37 cellular contexts compared by ENCODE assay signal in genomic region chr1:201767339-201767738, GRCh38.
"Had no signal": no experiment of that assay in that cellular context is flagged by ENCODE, and none has a peak within 500 bp of the region (broad histone marks: within the 10 kb centered on the region; RNA-seq: fewer than 3 reads in every experiment).

No MANE protein-coding gene starts in this region.

- H3K27ac ChIP-seq: body of pancreas, breast epithelium had no signal

- H3K27me3 Mint-ChIP-seq: activated naive CD8-positive, alpha-beta T cell treated with anti-CD3 and anti-CD28 coated beads for 36 hours; activated T-helper 17 cell treated with anti-CD3 and anti-CD28 coated beads, Interleukin-2, amount 50 U/mL, for 72 hours had no signal

- H3K27ac Mint-ChIP-seq: activated B cell treated with CpG ODN at 0.5 μM for 24 hours; activated CD8-positive, alpha-beta T cell treated with anti-CD3 and anti-CD28 coated beads for 36 hours; activated naive CD8-positive, alpha-beta T cell treated with anti-CD3 and anti-CD28 coated beads for 36 hours; activated T-cell treated with anti-CD3 and anti-CD28 coated beads, Interleukin-2, amount 50 U/mL, for 72 hours; activated T-helper 17 cell treated with anti-CD3 and anti-CD28 coated beads, Interleukin-2, amount 50 U/mL, for 72 hours; T-helper 1 cell treated with Interleukin-12 subunit alpha and Interleukin-12 subunit beta and Interleukin-4 antibody, amounts not matched to agents 30 μg/mL and 1 μg/mL, for 36 hours; T-helper 2 cell treated with Interferon-gamma antibody and Interleukin-4, amounts not matched to agents 5 μg/mL and 100 μg/mL, for 36 hours had no signal

- H3K36me3 Mint-ChIP-seq: activated naive CD8-positive, alpha-beta T cell treated with anti-CD3 and anti-CD28 coated beads for 36 hours had no signal

- H3K4me3 ChIP-seq: body of pancreas, breast epithelium, Peyer's patch had no signal

- ATAC-seq: activated CD8-positive, alpha-beta T cell treated with anti-CD3 and anti-CD28 coated beads for 36 hours; activated T-cell treated with anti-CD3 and anti-CD28 coated beads, Interleukin-2, amount 50 U/mL, for 72 hours; activated T-helper 17 cell treated with anti-CD3 and anti-CD28 coated beads, Interleukin-2, amount 50 U/mL, for 72 hours; body of pancreas; PC-3 had no signal

- H3K27me3 ChIP-seq: body of pancreas, breast epithelium, Peyer's patch had no signal

- H3K4me1 Mint-ChIP-seq: activated B cell treated with CpG ODN at 0.5 μM for 24 hours; activated T-helper 17 cell treated with anti-CD3 and anti-CD28 coated beads, Interleukin-2, amount 50 U/mL, for 72 hours had no signal

- H3K36me3 ChIP-seq: breast epithelium, Peyer's patch had no signal

- H3K4me3 Mint-ChIP-seq: activated B cell treated with CpG ODN at 0.5 μM for 24 hours; activated CD8-positive, alpha-beta T cell treated with anti-CD3 and anti-CD28 coated beads for 36 hours; activated naive CD8-positive, alpha-beta T cell treated with anti-CD3 and anti-CD28 coated beads for 36 hours; activated T-cell treated with anti-CD3 and anti-CD28 coated beads, Interleukin-2, amount 50 U/mL, for 72 hours; activated T-helper 17 cell treated with anti-CD3 and anti-CD28 coated beads, Interleukin-2, amount 50 U/mL, for 72 hours; T-helper 1 cell treated with Interleukin-12 subunit alpha and Interleukin-12 subunit beta and Interleukin-4 antibody, amounts not matched to agents 30 μg/mL and 1 μg/mL, for 36 hours; T-helper 2 cell treated with Interferon-gamma antibody and Interleukin-4, amounts not matched to agents 5 μg/mL and 100 μg/mL, for 36 hours had no signal

- FAIRE-seq: astrocyte had no signal

- DNase-seq: activated B cell treated with CpG ODN at 0.5 μM for 24 hours; activated CD4-positive, alpha-beta T cell treated with anti-CD3 and anti-CD28 coated beads for 4 hours; activated CD4-positive, alpha-beta T cell treated with anti-CD3 and anti-CD28 coated beads, Interleukin-2, amount 50 U/mL, for 1 hour; activated CD4-positive, CD25-positive, alpha-beta regulatory T cell treated with anti-CD3 and anti-CD28 coated beads, Interleukin-2, amount 50 U/mL, for 72 hours; activated CD8-positive, alpha-beta T cell treated with anti-CD3 and anti-CD28 coated beads for 36 hours; activated effector memory CD4-positive, alpha-beta T cell treated with anti-CD3 and anti-CD28 coated beads, Interleukin-2, amount 50 U/mL, for 16 hours; activated naive CD4-positive, alpha-beta T cell; activated naive CD4-positive, alpha-beta T cell treated with anti-CD3 and anti-CD28 coated beads, Interleukin-2, amount 50 U/mL, for 16 hours; activated naive CD8-positive, alpha-beta T cell treated with anti-CD3 and anti-CD28 coated beads for 36 hours; activated T-cell treated with anti-CD3 and anti-CD28 coated beads, Interleukin-2, amount 50 U/mL, for 1 hour; activated T-cell treated with anti-CD3 and anti-CD28 coated beads, Interleukin-2, amount 50 U/mL, for 72 hours; amniotic stem cell; body of pancreas; caudate nucleus; cerebellar nuclear complex; KG1; MM.1S; MV-4-11; NCI-H1092; NCI-H1436 treated with DMSO at 0.1 percent for 48 hours; NCI-H1694 treated with DMSO at 0.1 percent for 48 hours; NCI-H2029 treated with DMSO at 0.1 percent for 48 hours; NCI-H2107; NCI-H2171; NCI-H510A; NCI-H526; NCI-H748 treated with DMSO at 0.1 percent for 48 hours; NK-92 treated with Interleukin-12 subunit alpha and Interleukin-12 subunit beta, amount 100 ng/mL, for 24 hours; PC-3; Peyer's patch; Right ventricle myocardium superior; RPMI8226 had no signal

- H3K4me1 ChIP-seq: body of pancreas, Peyer's patch had no signal
